In genomic region chr11:62542750-62543567, GRCh38 we compare ENCODE assay signal across 8 cellular contexts. TPM values are rescaled to one million over a fixed set of nuclear protein-coding genes. Genes with fewer than 3 reads are reported as not detected.
DNase-seq lines count a peak whose midpoint lies in the region; ATAC-seq, FAIRE-seq and TF ChIP-seq lines count a peak whose summit lies in the region.

No MANE protein-coding gene starts in this region.

- peaks cover 79% of the 10 kb centered on the region for H3K4me1 Mint-ChIP-seq in activated naive CD8-positive, alpha-beta T cell treated with anti-CD3 and anti-CD28 coated beads, Interleukin-2, amount 50 U/mL, for 24 hours

- H3K4me3 Mint-ChIP-seq in activated naive CD8-positive, alpha-beta T cell treated with anti-CD3 and anti-CD28 coated beads, Interleukin-2, amount 50 U/mL, for 24 hours: peak overlapping the region; percentile 87

- TF ChIP-seq CTCF in pancreas (IDR thresholded peaks at IDR 0.05): peak; percentile 98 to 99 (median 98)

- no peak for FAIRE-seq in pancreas (lab: Jason Lieb, UNC)

- peaks cover 5% of the 10 kb centered on the region for H3K27me3 Mint-ChIP-seq in activated naive CD8-positive, alpha-beta T cell treated with anti-CD3 and anti-CD28 coated beads, Interleukin-2, amount 50 U/mL, for 24 hours

- peak overlapping the region in 2 of 4 donors; percentile 47 to 55 for H3K27ac ChIP-seq in pancreas

- intact Hi-C loops in head of caudate nucleus (cut with DNase I) (loop anchor here (5.0 to 10.0 kb wide), 3 partner anchors 46 to 148 kb away; no protein-coding TSS in a partner anchor), pancreas (cut with DNase I) (no loop called here)

- WGBS in pancreas, 2 donors: 17 to 22% methylated on average over 30 of the region's 30 CpGs

- H3K36me3 Mint-ChIP-seq in activated naive CD8-positive, alpha-beta T cell treated with anti-CD3 and anti-CD28 coated beads, Interleukin-2, amount 50 U/mL, for 24 hours (ENCODE audit: low read depth): peaks cover 1% of the 10 kb centered on the region

- H3K27me3 ChIP-seq in pancreas: no peaks in the 10 kb centered on the region

- H3K27ac Mint-ChIP-seq in activated naive CD8-positive, alpha-beta T cell treated with anti-CD3 and anti-CD28 coated beads, Interleukin-2, amount 50 U/mL, for 24 hours: peak overlapping the region; percentile 68

- peak; percentile 40 to 63 for DNase-seq in NCI-H2081 (lab: John Stamatoyannopoulos, UW)
- DNase-seq in NCI-H2081 treated with DMSO at 0.1 percent for 48 hours (lab: John Stamatoyannopoulos, UW): no peak
- peak; percentile 56 for DNase-seq in KG1 (lab: John Stamatoyannopoulos, UW)
- peak; percentile 49 for DNase-seq in SKM-1 treated with dmso at 0.1 percent for 144 hours (lab: John Stamatoyannopoulos, UW; ENCODE audit: unreplicated experiment)
- DNase-seq in activated naive CD8-positive, alpha-beta T cell treated with anti-CD3 and anti-CD28 coated beads, Interleukin-2, amount 50 U/mL, for 24 hours: peak; percentile 85
- DNase-seq in head of caudate nucleus: peak in 40 of 42 donors; percentile 33 to 87 (median 68)
- peak in 5 of 6 donors; percentile 66 to 92 (median 77) for DNase-seq in pancreas

- peaks cover 10 to 48% (median 20%) of the 10 kb centered on the region in 3 donors for H3K4me1 ChIP-seq in pancreas

- H3K9me3 ChIP-seq in pancreas: no peaks in the 10 kb centered on the region

- H3K9me3 Mint-ChIP-seq in activated naive CD8-positive, alpha-beta T cell treated with anti-CD3 and anti-CD28 coated beads, Interleukin-2, amount 50 U/mL, for 24 hours: no peaks in the 10 kb centered on the region

- peak; percentile 72 for ATAC-seq in activated naive CD8-positive, alpha-beta T cell treated with anti-CD3 and anti-CD28 coated beads, Interleukin-2, amount 50 U/mL, for 24 hours
- ATAC-seq in pancreas: peak; percentile 32 to 65 (median 54)
- no peak for ATAC-seq in HG02623 (IDR thresholded peaks at IDR 0.05; ENCODE audit: unreplicated experiment)

- no peaks in the 10 kb centered on the region for H3K36me3 ChIP-seq in pancreas

- peak overlapping the region in 2 of 4 donors; percentile 84 to 88 for H3K4me3 ChIP-seq in pancreas

RNA-seq across cellular contexts. Expression of gene AHNAK, which starts 3.6 kb away (rescaled TPM):
- 100 to 1,000 TPM in 1 of 6 donors, 10 to 100 TPM in 5; 53.2 to 163 (median 77.2) TPM for total RNA-seq in pancreas
- 10 to 100 TPM; 18.7 to 32.5 TPM for polyA plus RNA-seq in pancreas

RNA-seq across cellular contexts. Expression of gene EEF1G, which starts 30.7 kb away (rescaled TPM):
- 1,000 to 10,000 TPM in 4 of 6 donors, 100 to 1,000 TPM in 2; 723 to 1,171 (median 1,053) TPM for total RNA-seq in pancreas
- polyA plus RNA-seq in pancreas: 100 to 1,000 TPM; 630 to 745 TPM

RNA-seq across cellular contexts. Expression of gene TUT1, which starts 48.4 kb away (rescaled TPM):
- total RNA-seq in pancreas: 10 to 100 TPM; 12.0 to 20.3 (median 14.6) TPM
- 10 to 100 TPM; 24.6 to 33.4 TPM for polyA plus RNA-seq in pancreas

RNA-seq across cellular contexts. Expression of gene MTA2, which starts 58.7 kb away (rescaled TPM):
- total RNA-seq in pancreas: 10 to 100 TPM; 14.7 to 35.6 (median 23.0) TPM
- 10 to 100 TPM; 28.7 to 42.3 TPM for polyA plus RNA-seq in pancreas
